Comparison of ENCODE assay signal across 27 cellular contexts in the genomic region with DNA sequence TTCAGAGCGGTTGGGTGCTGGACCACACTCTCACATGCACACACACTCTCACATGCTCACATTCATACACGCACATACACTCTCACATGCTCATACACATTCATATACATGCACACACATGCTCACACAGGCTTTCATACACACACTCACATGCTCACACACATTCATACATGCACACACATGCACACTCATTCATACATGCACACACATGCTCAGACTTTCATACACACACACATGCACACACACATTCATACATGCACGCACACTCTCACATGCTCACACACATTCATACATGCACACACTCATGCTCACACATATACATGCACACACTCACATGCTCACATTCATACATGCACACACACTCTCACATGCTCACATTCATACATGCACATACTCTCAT.
"Had no signal": no experiment of that assay in that cellular context is flagged by ENCODE, and none has a peak within 500 bp of the region (broad histone marks: within the 10 kb centered on the region; RNA-seq: fewer than 3 reads in every experiment).

No MANE protein-coding gene starts in this region.

- H3K27ac ChIP-seq: colonic mucosa, dorsolateral prefrontal cortex, esophagus muscularis mucosa, gastroesophageal sphincter, tibial nerve, WERI-Rb-1 had no signal

- DNase-seq: activated CD4-positive, alpha-beta T cell treated with anti-CD3 and anti-CD28 coated beads for 36 hours; activated CD4-positive, alpha-beta T cell treated with anti-CD3 and anti-CD28 coated beads, Interleukin-2, amount 50 U/mL, for 48 hours; activated CD8-positive, alpha-beta memory T cell treated with anti-CD3 and anti-CD28 coated beads, Interleukin-2, amount 50 U/mL, for 48 hours; activated naive CD4-positive, alpha-beta T cell treated with Interleukin-2 at 50 U/mL for 16 hours; activated naive CD8-positive, alpha-beta T cell treated with anti-CD3 and anti-CD28 coated beads for 36 hours; activated T-cell treated with anti-CD3 and anti-CD28 coated beads, Interleukin-2, amount 50 U/mL, for 4 hours; colonic mucosa; dorsolateral prefrontal cortex; effector memory CD8-positive, alpha-beta T cell; head of caudate nucleus; hypothalamus; naive B cell; posterior cingulate gyrus; small intestine; stimulated activated CD4-positive, alpha-beta T cell treated with anti-CD3 and anti-CD28 coated beads, Interleukin-2, amount 100 ng/mL, for 24 hours; stimulated activated naive CD8-positive, alpha-beta T cell treated with anti-CD3 and anti-CD28 coated beads, Interleukin-15, amount 100 ng/mL, for 72 hours; T-cell; WERI-Rb-1 had no signal

- H3K36me3 ChIP-seq: breast epithelium, colonic mucosa, esophagus muscularis mucosa, gastroesophageal sphincter, suprapubic skin, tibial nerve, WERI-Rb-1 had no signal

- FAIRE-seq: endothelial cell of umbilical vein, small intestine had no signal

- H3K4me1 Mint-ChIP-seq: stimulated activated effector memory CD8-positive, alpha-beta T cell treated with anti-CD3 and anti-CD28 coated beads, Interleukin-12 subunit alpha, Interleukin-12 subunit beta, amount 100 ng/mL, for 72 hours had no signal

- H3K4me1 ChIP-seq: breast epithelium, gastroesophageal sphincter had no signal

- H3K9me3 ChIP-seq: breast epithelium, colonic mucosa, esophagus muscularis mucosa, gastroesophageal sphincter, suprapubic skin, tibial nerve had no signal

- H3K36me3 Mint-ChIP-seq: naive B cell; stimulated activated effector memory CD8-positive, alpha-beta T cell treated with anti-CD3 and anti-CD28 coated beads, Interleukin-12 subunit alpha, Interleukin-12 subunit beta, amount 100 ng/mL, for 72 hours; T-cell had no signal

- H3K27me3 ChIP-seq: breast epithelium, colonic mucosa, dorsolateral prefrontal cortex, esophagus muscularis mucosa, gastroesophageal sphincter, suprapubic skin, tibial nerve had no signal

- ATAC-seq: activated CD4-positive, alpha-beta T cell treated with anti-CD3 and anti-CD28 coated beads for 36 hours; activated T-cell treated with anti-CD3 and anti-CD28 coated beads, Interleukin-2, amount 50 U/mL, for 4 hours; effector memory CD8-positive, alpha-beta T cell; gastroesophageal sphincter; sciatic nerve; stimulated activated effector memory CD8-positive, alpha-beta T cell treated with anti-CD3 and anti-CD28 coated beads, Interleukin-12 subunit alpha, Interleukin-12 subunit beta, amount 100 ng/mL, for 72 hours; stimulated activated naive CD8-positive, alpha-beta T cell treated with anti-CD3 and anti-CD28 coated beads, Interleukin-15, amount 100 ng/mL, for 72 hours; T-cell had no signal

- H3K4me3 Mint-ChIP-seq: activated CD4-positive, alpha-beta T cell treated with anti-CD3 and anti-CD28 coated beads for 36 hours; activated naive CD8-positive, alpha-beta T cell treated with anti-CD3 and anti-CD28 coated beads for 36 hours; activated T-cell treated with anti-CD3 and anti-CD28 coated beads, Interleukin-2, amount 50 U/mL, for 4 hours; effector memory CD8-positive, alpha-beta T cell; naive B cell; stimulated activated effector memory CD8-positive, alpha-beta T cell treated with anti-CD3 and anti-CD28 coated beads, Interleukin-12 subunit alpha, Interleukin-12 subunit beta, amount 100 ng/mL, for 72 hours; stimulated activated naive CD8-positive, alpha-beta T cell treated with anti-CD3 and anti-CD28 coated beads, Interleukin-15, amount 100 ng/mL, for 72 hours; T-cell; T-helper 2 cell treated with Interferon-gamma antibody and Interleukin-4, amounts not matched to agents 5 μg/mL and 100 μg/mL, for 36 hours had no signal

- H3K9me3 Mint-ChIP-seq: activated naive CD8-positive, alpha-beta T cell treated with anti-CD3 and anti-CD28 coated beads for 36 hours; activated T-cell treated with anti-CD3 and anti-CD28 coated beads, Interleukin-2, amount 50 U/mL, for 4 hours; effector memory CD8-positive, alpha-beta T cell; naive B cell; stimulated activated effector memory CD8-positive, alpha-beta T cell treated with anti-CD3 and anti-CD28 coated beads, Interleukin-12 subunit alpha, Interleukin-12 subunit beta, amount 100 ng/mL, for 72 hours; T-cell; T-helper 2 cell treated with Interferon-gamma antibody and Interleukin-4, amounts not matched to agents 5 μg/mL and 100 μg/mL, for 36 hours had no signal

- H3K27ac Mint-ChIP-seq: activated CD4-positive, alpha-beta T cell treated with anti-CD3 and anti-CD28 coated beads for 36 hours; activated naive CD8-positive, alpha-beta T cell treated with anti-CD3 and anti-CD28 coated beads for 36 hours; effector memory CD8-positive, alpha-beta T cell; stimulated activated effector memory CD8-positive, alpha-beta T cell treated with anti-CD3 and anti-CD28 coated beads, Interleukin-12 subunit alpha, Interleukin-12 subunit beta, amount 100 ng/mL, for 72 hours; stimulated activated naive CD8-positive, alpha-beta T cell treated with anti-CD3 and anti-CD28 coated beads, Interleukin-15, amount 100 ng/mL, for 72 hours; T-cell; T-helper 2 cell treated with Interferon-gamma antibody and Interleukin-4, amounts not matched to agents 5 μg/mL and 100 μg/mL, for 36 hours had no signal

- H3K27me3 Mint-ChIP-seq: activated CD4-positive, alpha-beta T cell treated with anti-CD3 and anti-CD28 coated beads for 36 hours; activated naive CD8-positive, alpha-beta T cell treated with anti-CD3 and anti-CD28 coated beads for 36 hours; effector memory CD8-positive, alpha-beta T cell; naive B cell; stimulated activated naive CD8-positive, alpha-beta T cell treated with anti-CD3 and anti-CD28 coated beads, Interleukin-15, amount 100 ng/mL, for 72 hours; T-cell had no signal

- H3K4me3 ChIP-seq: breast epithelium, colonic mucosa, dorsolateral prefrontal cortex, esophagus muscularis mucosa, gastroesophageal sphincter, suprapubic skin, tibial nerve had no signal
